29 cellular contexts compared by ENCODE assay signal in genomic region chr2:141728142-141728541, GRCh38.
"Had no signal": no experiment of that assay in that cellular context is flagged by ENCODE, and none has a peak within 500 bp of the region (broad histone marks: within the 10 kb centered on the region; RNA-seq: fewer than 3 reads in every experiment).

No MANE protein-coding gene starts in this region.

- H3K27ac Mint-ChIP-seq: activated CD4-positive, alpha-beta memory T cell treated with anti-CD3 and anti-CD28 coated beads for 36 hours; activated CD4-positive, alpha-beta T cell treated with anti-CD3 and anti-CD28 coated beads, Interleukin-2, amount 10 ng/mL, durations not matched to agents 24 days and 14 days; activated naive CD4-positive, alpha-beta T cell treated with anti-CD3 and anti-CD28 coated beads, Interleukin-2, amount 10 ng/mL, durations not matched to agents 7 days and 5 days; activated naive CD8-positive, alpha-beta T cell treated with anti-CD3 and anti-CD28 coated beads, Interleukin-2, amount 10 ng/mL, durations not matched to agents 7 days and 5 days; nephron had no signal

- H3K36me3 ChIP-seq: ascending aorta, brain microvascular endothelial cell, esophagus muscularis mucosa, heart right ventricle, pancreas, prostate gland, transverse colon had no signal

- H3K4me1 Mint-ChIP-seq: activated CD4-positive, alpha-beta T cell treated with anti-CD3 and anti-CD28 coated beads, Interleukin-2, amount 10 ng/mL, durations not matched to agents 24 days and 14 days; activated naive CD4-positive, alpha-beta T cell treated with anti-CD3 and anti-CD28 coated beads, Interleukin-2, amount 10 ng/mL, durations not matched to agents 7 days and 5 days; activated naive CD8-positive, alpha-beta T cell treated with anti-CD3 and anti-CD28 coated beads, Interleukin-2, amount 10 ng/mL, durations not matched to agents 7 days and 5 days had no signal

- H3K27me3 ChIP-seq: ascending aorta, brain microvascular endothelial cell, esophagus muscularis mucosa, foreskin keratinocyte, heart right ventricle, pancreas, testis, transverse colon had no signal

- FAIRE-seq: keratinocyte, pancreas, urothelium cell line had no signal

- H3K4me1 ChIP-seq: ascending aorta, esophagus muscularis mucosa, foreskin keratinocyte, heart right ventricle, pancreas, prostate gland, testis, transverse colon had no signal

- H3K9me3 Mint-ChIP-seq: activated CD4-positive, alpha-beta T cell treated with anti-CD3 and anti-CD28 coated beads, Interleukin-2, amount 10 ng/mL, durations not matched to agents 24 days and 14 days; nephron had no signal

- H3K27ac ChIP-seq: ascending aorta, brain microvascular endothelial cell, esophagus muscularis mucosa, foreskin keratinocyte, heart right ventricle, pancreas, prostate gland, skin epidermis, testis, transverse colon had no signal

- DNase-seq: activated CD4-positive, alpha-beta memory T cell treated with anti-CD3 and anti-CD28 coated beads for 36 hours; activated CD4-positive, alpha-beta T cell treated with anti-CD3 and anti-CD28 coated beads, Interleukin-2, amount 10 ng/mL, durations not matched to agents 24 days and 14 days; activated CD8-positive, alpha-beta memory T cell treated with anti-CD3 and anti-CD28 coated beads, Interleukin-2, amount 50 U/mL, for 4 hours; activated gamma-delta T cell; activated naive CD4-positive, alpha-beta T cell treated with anti-CD3 and anti-CD28 coated beads, Interleukin-2, amount 10 ng/mL, durations not matched to agents 7 days and 5 days; activated naive CD8-positive, alpha-beta T cell treated with anti-CD3 and anti-CD28 coated beads, Interleukin-2, amount 10 ng/mL, durations not matched to agents 7 days and 5 days; activated T-cell treated with anti-CD3 and anti-CD28 coated beads, Interleukin-2, amount 50 U/mL, for 1 hour; brain microvascular endothelial cell; cortex of kidney; foreskin keratinocyte; heart right ventricle; left cardiac atrium; left ventricle myocardium superior; nucleus accumbens; pancreas; stimulated activated CD4-positive, alpha-beta T cell treated with anti-CD3 and anti-CD28 coated beads, Interleukin-12 subunit alpha, Interleukin-12 subunit beta, amount 100 ng/mL, for 4 hours; stimulated activated CD4-positive, alpha-beta T cell treated with anti-CD3 and anti-CD28 coated beads, Interleukin-4, amount 100 ng/mL, for 1 hour; stimulated activated naive CD8-positive, alpha-beta T cell treated with anti-CD3 and anti-CD28 coated beads, Interleukin-15, Interleukin-2, amounts not matched to agents 100 U/mL and 50 U/mL, for 24 hours; testis; transverse colon had no signal

- ATAC-seq: activated CD4-positive, CD25-positive, alpha-beta regulatory T cell treated with anti-CD3 and anti-CD28 coated beads, Interleukin-2, amount 50 U/mL, for 24 hours; foreskin keratinocyte; heart right ventricle; left cardiac atrium; left ventricle myocardium superior; pancreas; sciatic nerve; stimulated activated naive CD8-positive, alpha-beta T cell treated with anti-CD3 and anti-CD28 coated beads, Interleukin-15, Interleukin-2, amounts not matched to agents 100 U/mL and 50 U/mL, for 24 hours had no signal

- H3K27me3 Mint-ChIP-seq: activated CD4-positive, alpha-beta memory T cell treated with anti-CD3 and anti-CD28 coated beads for 36 hours; activated CD4-positive, alpha-beta T cell treated with anti-CD3 and anti-CD28 coated beads, Interleukin-2, amount 10 ng/mL, durations not matched to agents 24 days and 14 days; activated naive CD4-positive, alpha-beta T cell treated with anti-CD3 and anti-CD28 coated beads, Interleukin-2, amount 10 ng/mL, durations not matched to agents 7 days and 5 days; activated naive CD8-positive, alpha-beta T cell treated with anti-CD3 and anti-CD28 coated beads, Interleukin-2, amount 10 ng/mL, durations not matched to agents 7 days and 5 days had no signal

- H3K4me3 ChIP-seq: ascending aorta, esophagus muscularis mucosa, heart right ventricle, pancreas, prostate gland, skin epidermis, testis, transverse colon had no signal

- H3K4me3 Mint-ChIP-seq: activated CD4-positive, alpha-beta memory T cell treated with anti-CD3 and anti-CD28 coated beads for 36 hours; activated CD4-positive, alpha-beta T cell treated with anti-CD3 and anti-CD28 coated beads, Interleukin-2, amount 10 ng/mL, durations not matched to agents 24 days and 14 days; activated naive CD4-positive, alpha-beta T cell treated with anti-CD3 and anti-CD28 coated beads, Interleukin-2, amount 10 ng/mL, durations not matched to agents 7 days and 5 days; activated naive CD8-positive, alpha-beta T cell treated with anti-CD3 and anti-CD28 coated beads, Interleukin-2, amount 10 ng/mL, durations not matched to agents 7 days and 5 days; nephron had no signal

- H3K9me3 ChIP-seq: ascending aorta, esophagus muscularis mucosa, heart right ventricle, pancreas, prostate gland, testis, transverse colon had no signal

- H3K36me3 Mint-ChIP-seq: activated CD4-positive, alpha-beta memory T cell treated with anti-CD3 and anti-CD28 coated beads for 36 hours; activated naive CD4-positive, alpha-beta T cell treated with anti-CD3 and anti-CD28 coated beads, Interleukin-2, amount 10 ng/mL, durations not matched to agents 7 days and 5 days; activated naive CD8-positive, alpha-beta T cell treated with anti-CD3 and anti-CD28 coated beads, Interleukin-2, amount 10 ng/mL, durations not matched to agents 7 days and 5 days had no signal
